In genomic region chr20:38034108-38034649, GRCh38 we compare ENCODE assay signal across 8 cellular contexts. TPM values are rescaled to one million over a fixed set of nuclear protein-coding genes. Genes with fewer than 3 reads are reported as not detected.
DNase-seq lines count a peak whose midpoint lies in the region; ATAC-seq, FAIRE-seq and TF ChIP-seq lines count a peak whose summit lies in the region.

No MANE protein-coding gene starts in this region.

- no peak for FAIRE-seq in kidney (lab: Jason Lieb, UNC)

- peak overlapping the region; percentile 72 for H3K27ac Mint-ChIP-seq in Calu3 (ENCODE audit: unreplicated experiment)

- H3K36me3 ChIP-seq in kidney (ENCODE audit: control insufficient read depth in 1 of 2, insufficient read depth in 2 of 2, low read length in 2 of 2) (peaks cover 0 to 4% of the 10 kb centered on the region in 2 donors), testis (ENCODE audit: low read depth, missing control alignments) (no peaks in the 10 kb centered on the region)

- peaks cover 15 to 25% of the 10 kb centered on the region in 2 donors for H3K4me1 ChIP-seq in kidney (ENCODE audit: control insufficient read depth in 1 of 2, insufficient read depth in 1 of 2, low read depth in 1 of 2, low read length in 2 of 2)
- peaks cover 21% of the 10 kb centered on the region for H3K4me1 ChIP-seq in testis

- intact Hi-C loops in Calu3 (cut with micrococcal nuclease; ENCODE audit: unreplicated experiment) (no loop called here), kidney (cut with DNase I) (no loop called here), testis (cut with DNase I; ENCODE audit: low total_unique reads) (no loop called here)

- BruUV-seq in Calu3 (replicated peaks; lab: Mats Ljungman, UMichigan): no TSS peak

- H3K27ac ChIP-seq in adipose tissue (ENCODE audit: low read depth, low read length) (peak overlapping the region; percentile 53), kidney (ENCODE audit: low read depth in 2 of 2, low read length in 2 of 2) (peak overlapping the region; percentile 95), testis (peak overlapping the region; percentile 95 to 98)

- TF ChIP-seq CTCF in Calu3 (IDR thresholded peaks at IDR 0.05; ENCODE audit: unreplicated experiment) (no peak), kidney (IDR thresholded peaks at IDR 0.05; ENCODE audit: borderline replicate concordance, extremely low read depth, insufficient read depth) (no peak), testis (IDR thresholded peaks at IDR 0.05) (no peak)

- no peaks in the 10 kb centered on the region for H3K9me3 Mint-ChIP-seq in Calu3 (ENCODE audit: low read depth, unreplicated experiment)

- peak overlapping the region; percentile 84 to 96 for H3K4me3 ChIP-seq in kidney (ENCODE audit: low read length in 2 of 2)
- H3K4me3 ChIP-seq in testis: peak overlapping the region; percentile 94 to 98

- peak overlapping the region; percentile 90 to 94 for H3K9ac ChIP-seq in kidney (ENCODE audit: low read length in 2 of 2)

- H3K36me3 Mint-ChIP-seq in Calu3 (ENCODE audit: insufficient read depth, unreplicated experiment): peaks cover 46% of the 10 kb centered on the region

- DNase-seq in Calu3: peak; percentile 17
- no peak for DNase-seq in kidney
- DNase-seq in testis: no peak
- no peak for DNase-seq in islet precursor cell
- no peak for DNase-seq in NCI-H2107 treated with DMSO at 0.1 percent for 48 hours (lab: John Stamatoyannopoulos, UW; ENCODE audit: unreplicated experiment)

- no peaks in the 10 kb centered on the region for H3K27me3 ChIP-seq in testis

- no peaks in the 10 kb centered on the region for H3K9me3 ChIP-seq in kidney (ENCODE audit: control insufficient read depth in 1 of 2, low read length in 2 of 2)
- no peaks in the 10 kb centered on the region for H3K9me3 ChIP-seq in testis

- no peak for TF ChIP-seq POLR2A in testis (IDR thresholded peaks at IDR 0.05)

- ATAC-seq in HG02973 (IDR thresholded peaks at IDR 0.05; ENCODE audit: unreplicated experiment) (peak; percentile 6), HG03025 (IDR thresholded peaks at IDR 0.05; ENCODE audit: low FRiP score, unreplicated experiment) (no peak)

- peaks cover 55% of the 10 kb centered on the region for H3K4me1 Mint-ChIP-seq in Calu3 (ENCODE audit: low read depth, unreplicated experiment)

- H3K4me3 Mint-ChIP-seq in Calu3 (ENCODE audit: low read depth, unreplicated experiment): peak overlapping the region; percentile 78

- CTCF ChIA-PET in Calu3 (lab: Charles Lee): interaction anchor here (1.1 to 1.3 kb wide), 2 partner anchors 10 to 24 kb away, joined by 4 to 5 read pairs; no protein-coding TSS in a partner anchor

- H3K27me3 Mint-ChIP-seq in Calu3 (ENCODE audit: unreplicated experiment): no peaks in the 10 kb centered on the region

- 7 to 13% (median 7%) methylated on average over 14 of the region's 14 CpGs for WGBS in adipose tissue, 3 donors
- 5% methylated on average over 10 to 14 of the region's 14 CpGs for WGBS in testis, 2 donors

RNA-seq across cellular contexts. Expression of gene RPRD1B, which starts 0.6 kb away (rescaled TPM):
- 53.5 and 61.8 TPM in 2 replicates for total RNA-seq in Calu3 (2022)
- polyA plus RNA-seq in adipose tissue: 10 to 100 TPM in 1 of 3 donors, 1 to 10 TPM in 2; 6.1 to 13.5 (median 9.0) TPM
- total RNA-seq in kidney: 34.4 TPM
- 13.4 TPM for polyA plus RNA-seq in kidney (ENCODE audit: insufficient read depth, low read depth, low replicate concordance)
- total RNA-seq in testis: 10 to 100 TPM; 41.9 to 50.5 TPM
- 30.4 TPM for polyA plus RNA-seq in testis (ENCODE audit: insufficient read depth, low read depth, low replicate concordance)

RNA-seq across cellular contexts. Expression of gene TTI1, which starts 0.9 kb away (rescaled TPM):
- total RNA-seq in Calu3 (2022) (54.0 and 57.0 TPM in 2 replicates), kidney (19.5 TPM), testis (10 to 100 TPM; 26.0 to 30.5 TPM)
- polyA plus RNA-seq in adipose tissue (10 to 100 TPM in 2 of 3 donors, 1 to 10 TPM in 1; 9.9 to 10.9 (median 10.0) TPM), kidney (ENCODE audit: insufficient read depth, low read depth, low replicate concordance) (8.6 TPM), testis (ENCODE audit: insufficient read depth, low read depth, low replicate concordance) (24.1 TPM)
